ENCODE assay signal across 1 cellular context in the genomic region with DNA sequence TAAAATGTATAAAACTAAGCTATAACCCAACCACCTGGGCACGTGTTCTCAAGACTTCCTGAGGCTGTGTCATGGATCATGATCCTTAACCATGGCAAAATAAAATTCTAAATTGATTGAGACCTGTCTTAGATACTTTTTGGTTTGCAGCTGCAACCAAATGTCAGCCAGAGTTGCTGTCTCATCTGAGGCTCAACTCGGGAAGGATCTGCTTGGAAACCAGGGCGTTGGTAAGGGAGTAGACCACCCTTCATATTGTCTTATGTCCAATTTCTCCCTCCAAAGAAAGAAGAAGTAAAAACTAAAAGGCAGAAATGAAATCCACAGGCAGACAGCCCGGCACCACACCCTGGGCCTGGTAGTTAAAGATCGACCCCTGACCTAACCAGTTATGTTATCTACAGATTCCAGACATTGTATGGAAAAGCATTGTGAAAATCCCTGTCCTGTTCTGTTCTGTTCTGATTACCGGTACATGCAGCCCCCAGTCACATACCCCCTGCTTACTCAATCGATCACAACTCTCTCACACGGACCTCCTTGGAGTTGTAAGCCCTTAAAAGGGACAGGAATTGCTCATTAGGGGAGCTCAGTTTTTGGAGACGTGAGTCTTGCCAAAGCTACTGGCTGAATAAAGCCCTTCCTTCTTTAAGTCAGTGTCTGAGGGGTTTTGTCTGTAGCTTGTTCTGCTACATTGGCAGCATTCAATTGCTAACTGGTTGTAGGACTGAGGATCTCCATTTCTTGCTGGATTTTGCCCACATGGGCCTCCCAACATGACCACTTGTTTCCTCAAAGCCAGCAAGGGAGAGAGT.
TF ChIP-seq lines count a peak whose summit lies in the region.

No MANE protein-coding gene starts in this region.

TF ChIP-seq in K562, 482 proteins besides CTCF, POLR2A, EP300 and RAD21 (continued from another document and continues in another):
- TF ChIP-seq, protein P1, sequence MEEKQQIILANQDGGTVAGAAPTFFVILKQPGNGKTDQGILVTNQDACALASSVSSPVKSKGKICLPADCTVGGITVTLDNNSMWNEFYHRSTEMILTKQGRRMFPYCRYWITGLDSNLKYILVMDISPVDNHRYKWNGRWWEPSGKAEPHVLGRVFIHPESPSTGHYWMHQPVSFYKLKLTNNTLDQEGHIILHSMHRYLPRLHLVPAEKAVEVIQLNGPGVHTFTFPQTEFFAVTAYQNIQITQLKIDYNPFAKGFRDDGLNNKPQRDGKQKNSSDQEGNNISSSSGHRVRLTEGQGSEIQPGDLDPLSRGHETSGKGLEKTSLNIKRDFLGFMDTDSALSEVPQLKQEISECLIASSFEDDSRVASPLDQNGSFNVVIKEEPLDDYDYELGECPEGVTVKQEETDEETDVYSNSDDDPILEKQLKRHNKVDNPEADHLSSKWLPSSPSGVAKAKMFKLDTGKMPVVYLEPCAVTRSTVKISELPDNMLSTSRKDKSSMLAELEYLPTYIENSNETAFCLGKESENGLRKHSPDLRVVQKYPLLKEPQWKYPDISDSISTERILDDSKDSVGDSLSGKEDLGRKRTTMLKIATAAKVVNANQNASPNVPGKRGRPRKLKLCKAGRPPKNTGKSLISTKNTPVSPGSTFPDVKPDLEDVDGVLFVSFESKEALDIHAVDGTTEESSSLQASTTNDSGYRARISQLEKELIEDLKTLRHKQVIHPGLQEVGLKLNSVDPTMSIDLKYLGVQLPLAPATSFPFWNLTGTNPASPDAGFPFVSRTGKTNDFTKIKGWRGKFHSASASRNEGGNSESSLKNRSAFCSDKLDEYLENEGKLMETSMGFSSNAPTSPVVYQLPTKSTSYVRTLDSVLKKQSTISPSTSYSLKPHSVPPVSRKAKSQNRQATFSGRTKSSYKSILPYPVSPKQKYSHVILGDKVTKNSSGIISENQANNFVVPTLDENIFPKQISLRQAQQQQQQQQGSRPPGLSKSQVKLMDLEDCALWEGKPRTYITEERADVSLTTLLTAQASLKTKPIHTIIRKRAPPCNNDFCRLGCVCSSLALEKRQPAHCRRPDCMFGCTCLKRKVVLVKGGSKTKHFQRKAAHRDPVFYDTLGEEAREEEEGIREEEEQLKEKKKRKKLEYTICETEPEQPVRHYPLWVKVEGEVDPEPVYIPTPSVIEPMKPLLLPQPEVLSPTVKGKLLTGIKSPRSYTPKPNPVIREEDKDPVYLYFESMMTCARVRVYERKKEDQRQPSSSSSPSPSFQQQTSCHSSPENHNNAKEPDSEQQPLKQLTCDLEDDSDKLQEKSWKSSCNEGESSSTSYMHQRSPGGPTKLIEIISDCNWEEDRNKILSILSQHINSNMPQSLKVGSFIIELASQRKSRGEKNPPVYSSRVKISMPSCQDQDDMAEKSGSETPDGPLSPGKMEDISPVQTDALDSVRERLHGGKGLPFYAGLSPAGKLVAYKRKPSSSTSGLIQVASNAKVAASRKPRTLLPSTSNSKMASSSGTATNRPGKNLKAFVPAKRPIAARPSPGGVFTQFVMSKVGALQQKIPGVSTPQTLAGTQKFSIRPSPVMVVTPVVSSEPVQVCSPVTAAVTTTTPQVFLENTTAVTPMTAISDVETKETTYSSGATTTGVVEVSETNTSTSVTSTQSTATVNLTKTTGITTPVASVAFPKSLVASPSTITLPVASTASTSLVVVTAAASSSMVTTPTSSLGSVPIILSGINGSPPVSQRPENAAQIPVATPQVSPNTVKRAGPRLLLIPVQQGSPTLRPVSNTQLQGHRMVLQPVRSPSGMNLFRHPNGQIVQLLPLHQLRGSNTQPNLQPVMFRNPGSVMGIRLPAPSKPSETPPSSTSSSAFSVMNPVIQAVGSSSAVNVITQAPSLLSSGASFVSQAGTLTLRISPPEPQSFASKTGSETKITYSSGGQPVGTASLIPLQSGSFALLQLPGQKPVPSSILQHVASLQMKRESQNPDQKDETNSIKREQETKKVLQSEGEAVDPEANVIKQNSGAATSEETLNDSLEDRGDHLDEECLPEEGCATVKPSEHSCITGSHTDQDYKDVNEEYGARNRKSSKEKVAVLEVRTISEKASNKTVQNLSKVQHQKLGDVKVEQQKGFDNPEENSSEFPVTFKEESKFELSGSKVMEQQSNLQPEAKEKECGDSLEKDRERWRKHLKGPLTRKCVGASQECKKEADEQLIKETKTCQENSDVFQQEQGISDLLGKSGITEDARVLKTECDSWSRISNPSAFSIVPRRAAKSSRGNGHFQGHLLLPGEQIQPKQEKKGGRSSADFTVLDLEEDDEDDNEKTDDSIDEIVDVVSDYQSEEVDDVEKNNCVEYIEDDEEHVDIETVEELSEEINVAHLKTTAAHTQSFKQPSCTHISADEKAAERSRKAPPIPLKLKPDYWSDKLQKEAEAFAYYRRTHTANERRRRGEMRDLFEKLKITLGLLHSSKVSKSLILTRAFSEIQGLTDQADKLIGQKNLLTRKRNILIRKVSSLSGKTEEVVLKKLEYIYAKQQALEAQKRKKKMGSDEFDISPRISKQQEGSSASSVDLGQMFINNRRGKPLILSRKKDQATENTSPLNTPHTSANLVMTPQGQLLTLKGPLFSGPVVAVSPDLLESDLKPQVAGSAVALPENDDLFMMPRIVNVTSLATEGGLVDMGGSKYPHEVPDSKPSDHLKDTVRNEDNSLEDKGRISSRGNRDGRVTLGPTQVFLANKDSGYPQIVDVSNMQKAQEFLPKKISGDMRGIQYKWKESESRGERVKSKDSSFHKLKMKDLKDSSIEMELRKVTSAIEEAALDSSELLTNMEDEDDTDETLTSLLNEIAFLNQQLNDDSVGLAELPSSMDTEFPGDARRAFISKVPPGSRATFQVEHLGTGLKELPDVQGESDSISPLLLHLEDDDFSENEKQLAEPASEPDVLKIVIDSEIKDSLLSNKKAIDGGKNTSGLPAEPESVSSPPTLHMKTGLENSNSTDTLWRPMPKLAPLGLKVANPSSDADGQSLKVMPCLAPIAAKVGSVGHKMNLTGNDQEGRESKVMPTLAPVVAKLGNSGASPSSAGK (IDR thresholded peaks at IDR 0.05) = 0 out of 2 replicates have a peak, but pooled peaks have one; percentile 15
- peak; percentile 96 for TF ChIP-seq TAL1 (IDR thresholded peaks at IDR 0.05)
- peak; percentile 85 for TF ChIP-seq KLF16 (IDR thresholded peaks at IDR 0.05)
- TF ChIP-seq SOX6 (IDR thresholded peaks at IDR 0.05) = peak; percentile 97
- TF ChIP-seq TRIM24 (IDR thresholded peaks at IDR 0.05) = peak; percentile 90 to 92
- no peak for TF ChIP-seq ETS2 (tag; IDR thresholded peaks at IDR 0.05; ENCODE audit: borderline replicate concordance, poor library complexity, severe bottlenecking)
- TF ChIP-seq, protein P2, sequence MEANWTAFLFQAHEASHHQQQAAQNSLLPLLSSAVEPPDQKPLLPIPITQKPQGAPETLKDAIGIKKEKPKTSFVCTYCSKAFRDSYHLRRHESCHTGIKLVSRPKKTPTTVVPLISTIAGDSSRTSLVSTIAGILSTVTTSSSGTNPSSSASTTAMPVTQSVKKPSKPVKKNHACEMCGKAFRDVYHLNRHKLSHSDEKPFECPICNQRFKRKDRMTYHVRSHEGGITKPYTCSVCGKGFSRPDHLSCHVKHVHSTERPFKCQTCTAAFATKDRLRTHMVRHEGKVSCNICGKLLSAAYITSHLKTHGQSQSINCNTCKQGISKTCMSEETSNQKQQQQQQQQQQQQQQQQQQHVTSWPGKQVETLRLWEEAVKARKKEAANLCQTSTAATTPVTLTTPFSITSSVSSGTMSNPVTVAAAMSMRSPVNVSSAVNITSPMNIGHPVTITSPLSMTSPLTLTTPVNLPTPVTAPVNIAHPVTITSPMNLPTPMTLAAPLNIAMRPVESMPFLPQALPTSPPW (CRISPR knock-in tag; IDR thresholded peaks at IDR 0.05) = peak; percentile 48
- TF ChIP-seq, protein P3, sequence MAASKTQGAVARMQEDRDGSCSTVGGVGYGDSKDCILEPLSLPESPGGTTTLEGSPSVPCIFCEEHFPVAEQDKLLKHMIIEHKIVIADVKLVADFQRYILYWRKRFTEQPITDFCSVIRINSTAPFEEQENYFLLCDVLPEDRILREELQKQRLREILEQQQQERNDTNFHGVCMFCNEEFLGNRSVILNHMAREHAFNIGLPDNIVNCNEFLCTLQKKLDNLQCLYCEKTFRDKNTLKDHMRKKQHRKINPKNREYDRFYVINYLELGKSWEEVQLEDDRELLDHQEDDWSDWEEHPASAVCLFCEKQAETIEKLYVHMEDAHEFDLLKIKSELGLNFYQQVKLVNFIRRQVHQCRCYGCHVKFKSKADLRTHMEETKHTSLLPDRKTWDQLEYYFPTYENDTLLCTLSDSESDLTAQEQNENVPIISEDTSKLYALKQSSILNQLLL (CRISPR knock-in tag; IDR thresholded peaks at IDR 0.05; ENCODE audit: borderline replicate concordance) = no peak
- peak; percentile 62 for TF ChIP-seq RBBP5 (IDR thresholded peaks at IDR 0.05; ENCODE audit: borderline replicate concordance, insufficient read depth, low read length, poor library complexity, severe bottlenecking)
- TF ChIP-seq ZNF589 (CRISPR knock-in tag; IDR thresholded peaks at IDR 0.05; ENCODE audit: low read depth) = peak; percentile 67; the same call in 1 of the 2 replicates
- TF ChIP-seq ZNF311 (CRISPR knock-in tag; IDR thresholded peaks at IDR 0.05) = 0 out of 2 replicates have a peak, but pooled peaks have one; percentile 62
- peak; percentile 46; the same call in 1 of the 2 replicates for TF ChIP-seq L3MBTL2 (IDR thresholded peaks at IDR 0.05)
- TF ChIP-seq DPF2 (IDR thresholded peaks at IDR 0.05) = peak; percentile 86
- TF ChIP-seq, protein P4, sequence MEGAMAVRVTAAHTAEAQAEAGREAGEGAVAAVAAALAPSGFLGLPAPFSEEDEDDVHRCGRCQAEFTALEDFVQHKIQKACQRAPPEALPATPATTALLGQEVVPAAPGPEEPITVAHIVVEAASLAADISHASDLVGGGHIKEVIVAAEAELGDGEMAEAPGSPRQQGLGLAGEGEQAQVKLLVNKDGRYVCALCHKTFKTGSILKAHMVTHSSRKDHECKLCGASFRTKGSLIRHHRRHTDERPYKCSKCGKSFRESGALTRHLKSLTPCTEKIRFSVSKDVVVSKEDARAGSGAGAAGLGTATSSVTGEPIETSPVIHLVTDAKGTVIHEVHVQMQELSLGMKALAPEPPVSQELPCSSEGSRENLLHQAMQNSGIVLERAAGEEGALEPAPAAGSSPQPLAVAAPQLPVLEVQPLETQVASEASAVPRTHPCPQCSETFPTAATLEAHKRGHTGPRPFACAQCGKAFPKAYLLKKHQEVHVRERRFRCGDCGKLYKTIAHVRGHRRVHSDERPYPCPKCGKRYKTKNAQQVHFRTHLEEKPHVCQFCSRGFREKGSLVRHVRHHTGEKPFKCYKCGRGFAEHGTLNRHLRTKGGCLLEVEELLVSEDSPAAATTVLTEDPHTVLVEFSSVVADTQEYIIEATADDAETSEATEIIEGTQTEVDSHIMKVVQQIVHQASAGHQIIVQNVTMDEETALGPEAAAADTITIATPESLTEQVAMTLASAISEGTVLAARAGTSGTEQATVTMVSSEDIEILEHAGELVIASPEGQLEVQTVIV (CRISPR knock-in tag; IDR thresholded peaks at IDR 0.05; ENCODE audit: borderline replicate concordance) = no peak
- no peak for TF ChIP-seq ZNF696 (CRISPR knock-in tag; conservative IDR thresholded peaks at IDR 0.05)
- TF ChIP-seq TSC22D4 (tag; IDR thresholded peaks at IDR 0.05) = no peak
- TF ChIP-seq, protein P5, sequence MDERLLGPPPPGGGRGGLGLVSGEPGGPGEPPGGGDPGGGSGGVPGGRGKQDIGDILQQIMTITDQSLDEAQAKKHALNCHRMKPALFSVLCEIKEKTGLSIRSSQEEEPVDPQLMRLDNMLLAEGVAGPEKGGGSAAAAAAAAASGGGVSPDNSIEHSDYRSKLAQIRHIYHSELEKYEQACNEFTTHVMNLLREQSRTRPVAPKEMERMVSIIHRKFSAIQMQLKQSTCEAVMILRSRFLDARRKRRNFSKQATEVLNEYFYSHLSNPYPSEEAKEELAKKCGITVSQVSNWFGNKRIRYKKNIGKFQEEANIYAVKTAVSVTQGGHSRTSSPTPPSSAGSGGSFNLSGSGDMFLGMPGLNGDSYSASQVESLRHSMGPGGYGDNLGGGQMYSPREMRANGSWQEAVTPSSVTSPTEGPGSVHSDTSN (CRISPR knock-in tag; IDR thresholded peaks at IDR 0.05; ENCODE audit: low read depth) = no peak
- TF ChIP-seq, protein P5 (tag; conservative IDR thresholded peaks at IDR 0.05; ENCODE audit: low read depth) = no peak
- peak; percentile 91 for TF ChIP-seq NCOR1 (IDR thresholded peaks at IDR 0.05)
- peak; percentile 84; the same call in 1 of the 2 replicates for TF ChIP-seq SMARCE1 (IDR thresholded peaks at IDR 0.05)
- TF ChIP-seq PHB (CRISPR knock-in tag; IDR thresholded peaks at IDR 0.05) = no peak
- TF ChIP-seq CTBP1 (IDR thresholded peaks at IDR 0.05; ENCODE audit: borderline replicate concordance) = peak; percentile 51; the same call in 1 of the 2 replicates
- peak; percentile 72; the same call in 1 of the 2 replicates for TF ChIP-seq DMBX1 (CRISPR knock-in tag; IDR thresholded peaks at IDR 0.05; ENCODE audit: borderline replicate concordance)
- peak; percentile 92 for TF ChIP-seq MTA2 (IDR thresholded peaks at IDR 0.05; ENCODE audit: low read depth)
- TF ChIP-seq CCAR2 (IDR thresholded peaks at IDR 0.05; ENCODE audit: low read depth, low read length) = no peak
- TF ChIP-seq ESRRA (IDR thresholded peaks at IDR 0.05; ENCODE audit: borderline replicate concordance, low read depth) = no peak
- no peak for TF ChIP-seq STAG1 (CRISPR knock-in tag; IDR thresholded peaks at IDR 0.05; ENCODE audit: borderline replicate concordance)
- TF ChIP-seq, protein P6, sequence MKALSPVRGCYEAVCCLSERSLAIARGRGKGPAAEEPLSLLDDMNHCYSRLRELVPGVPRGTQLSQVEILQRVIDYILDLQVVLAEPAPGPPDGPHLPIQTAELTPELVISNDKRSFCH (CRISPR knock-in tag; IDR thresholded peaks at IDR 0.05) = no peak
- TF ChIP-seq, protein P6 (tag; IDR thresholded peaks at IDR 0.05) = no peak
- peak; percentile 96 for TF ChIP-seq HDAC2 (IDR thresholded peaks at IDR 0.05)
